ENCODE assay signal across 8 cellular contexts in the genomic region with DNA sequence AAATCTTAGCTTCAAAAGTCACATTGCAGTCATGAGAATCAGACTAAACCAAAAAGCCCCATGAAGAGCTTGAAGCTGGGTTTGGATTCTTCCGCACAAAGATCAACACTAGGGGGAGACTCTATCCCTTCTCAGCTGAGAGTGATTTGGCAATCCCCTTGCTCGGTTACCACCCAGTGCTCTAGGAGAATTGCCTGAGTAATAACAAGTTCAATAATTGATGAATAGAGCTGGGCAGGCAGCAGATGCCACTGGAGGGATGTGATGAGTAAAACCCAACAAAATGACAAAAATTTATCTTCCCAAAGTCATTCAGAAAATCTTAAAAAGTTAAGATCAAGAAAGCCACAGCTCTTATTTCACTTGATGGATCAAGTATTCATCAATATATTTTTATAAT.
DNase-seq lines count a peak whose midpoint lies in the region; ATAC-seq and TF ChIP-seq lines count a peak whose summit lies in the region.

No MANE protein-coding gene starts in this region.

- ATAC-seq in GM19438 (IDR thresholded peaks at IDR 0.05; ENCODE audit: low read depth, unreplicated experiment), result peak; percentile 89
- peak; percentile 69 for ATAC-seq in HG03469 (IDR thresholded peaks at IDR 0.05; ENCODE audit: unreplicated experiment)

- DNase-seq in DMS153 treated with DMSO at 0.1 percent for 48 hours (lab: John Stamatoyannopoulos, UW; ENCODE audit: unreplicated experiment), result peak; percentile 81
- DNase-seq in NCI-H774 (lab: John Stamatoyannopoulos, UW), result peak; percentile 56
- peak; percentile 25 for DNase-seq in activated CD8-positive, alpha-beta memory T cell treated with anti-CD3 and anti-CD28 coated beads, Interleukin-2, amount 50 U/mL, for 4 hours
- peak; percentile 91 for DNase-seq in fibroblast of pulmonary artery (ENCODE audit: low read depth)
- peak in 1 of 2 donors; percentile 20 for DNase-seq in uterus

- no peaks in the 10 kb centered on the region for H3K36me3 ChIP-seq in neutrophil
- H3K36me3 ChIP-seq in uterus, result no peaks in the 10 kb centered on the region

- intact Hi-C loops in uterus (cut with DNase I; ENCODE audit: low total_unique reads), result no loop called here

- H3K4me1 ChIP-seq in neutrophil (ENCODE audit: control insufficient read depth in 1 of 2, insufficient read depth in 1 of 2, low read depth in 1 of 2, low read length in 1 of 2) (peaks cover 12 to 16% of the 10 kb centered on the region in 2 experiments), uterus (no peaks in the 10 kb centered on the region)

- TF ChIP-seq POLR2A in uterus (IDR thresholded peaks at IDR 0.05), result no peak

- no peaks in the 10 kb centered on the region for H3K9me3 ChIP-seq in neutrophil
- H3K9me3 ChIP-seq in uterus, result no peaks in the 10 kb centered on the region

- TF ChIP-seq CTCF in fibroblast of pulmonary artery (IDR thresholded peaks at IDR 0.05; ENCODE audit: low read length, missing control alignments) (peak; percentile 90), neutrophil (IDR thresholded peaks at IDR 0.05) (peak; percentile 37), uterus (IDR thresholded peaks at IDR 0.05) (peak; percentile 34 to 59 (median 52))

- H3K27me3 ChIP-seq in neutrophil (no peaks in the 10 kb centered on the region), uterus (no peaks in the 10 kb centered on the region)

- H3K27ac ChIP-seq in neutrophil (no peak overlapping the region), uterus (no peak overlapping the region)

- H3K4me3 ChIP-seq in fibroblast of pulmonary artery (replicated peaks; ENCODE audit: low read depth, low read length), result no peak overlapping the region
- no peak overlapping the region for H3K4me3 ChIP-seq in neutrophil (ENCODE audit: low read depth in 1 of 2, low read length in 1 of 2)
- no peak overlapping the region for H3K4me3 ChIP-seq in uterus

Comparison
In these comparisons a context has a peak if more than half of its experiments do, and no peak if none do; other contexts are left out.
1. CTCF ChIP-seq: peak in every context shown above with its lines; median percentile 90 in fibroblast of pulmonary artery; 52 in uterus; 37 in neutrophil.